8 cellular contexts compared by ENCODE assay signal in the genomic region with DNA sequence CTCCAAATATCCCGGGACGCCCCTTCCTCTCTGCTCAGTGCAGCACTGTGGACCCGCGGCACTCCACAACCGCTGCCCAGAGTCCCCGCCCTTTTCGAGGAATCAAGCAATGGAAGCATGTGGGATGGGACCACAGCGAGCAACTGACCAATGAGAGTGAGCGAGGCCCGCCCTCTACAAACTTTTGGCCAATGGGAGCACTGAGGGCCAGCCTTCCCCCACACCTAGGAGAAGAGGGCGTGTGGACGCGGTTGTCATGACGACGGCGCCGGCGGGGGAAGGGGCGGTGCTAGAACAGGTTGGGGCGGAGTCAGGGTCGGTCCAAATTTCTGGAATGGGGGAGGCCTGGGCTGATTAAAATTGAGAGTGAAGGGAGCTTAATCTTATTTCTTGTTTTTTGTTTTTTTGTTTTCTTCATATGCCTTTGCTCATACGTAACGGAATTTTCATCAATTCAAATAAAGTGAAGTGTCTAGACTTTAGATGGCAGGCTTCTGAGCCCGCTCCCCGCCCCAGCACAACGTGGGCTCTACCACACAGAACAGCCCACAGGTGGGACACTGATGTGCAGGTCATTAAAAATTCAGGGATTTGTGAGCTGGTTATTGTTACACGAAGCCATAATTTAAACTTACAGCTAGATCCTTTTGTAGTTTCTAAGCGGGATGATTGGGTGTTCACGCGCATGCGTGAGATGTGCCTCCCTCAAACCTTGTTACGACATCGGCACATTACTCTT. TPM values are rescaled to one million over a fixed set of nuclear protein-coding genes. Genes with fewer than 3 reads are reported as not detected.
DNase-seq lines count a peak whose midpoint lies in the region; ATAC-seq, FAIRE-seq and TF ChIP-seq lines count a peak whose summit lies in the region.

A gene (minus strand): TSS at position 84 of the 739 bp plus-strand sequence. CDS start 200 bp downstream, outside the sequence.

- ATAC-seq in A549 (peak; percentile 96 to 97), GM18867 (IDR thresholded peaks at IDR 0.05; ENCODE audit: unreplicated experiment) (peak; percentile 82), HG03439 (IDR thresholded peaks at IDR 0.05; ENCODE audit: unreplicated experiment) (peak; percentile 75)

- H3K27ac ChIP-seq in A549, result peak within 1 kb of the TSS; percentile 62 to 81

- peak within 1 kb of the TSS; percentile 64 for H3K4me3 ChIP-seq in A549

- DNase-seq in A549 (ENCODE audit: low read depth in 1 of 2, low spot score in 1 of 2), result peak; percentile 99 to 100
- DNase-seq in NCI-H460 (ENCODE audit: extremely low read depth, low read depth), result peak; percentile 98
- DNase-seq in activated CD4-positive, alpha-beta T cell treated with anti-CD3 and anti-CD28 coated beads for 24 hours (ENCODE audit: low read depth in 2 of 2), result peak; percentile 37 to 74
- DNase-seq in dermis microvascular lymphatic vessel endothelial cell (ENCODE audit: low read depth in 2 of 2), result peak; percentile 96 to 99
- DNase-seq in left kidney (ENCODE audit: low read depth, low spot score), result peak; percentile 99
- peak; percentile 48 to 66 for DNase-seq in stimulated activated CD4-positive, alpha-beta T cell treated with anti-CD3 and anti-CD28 coated beads, Interleukin-1b, Interleukin-23, amount 100 ng/mL, for 4 hours (ENCODE audit: low read depth in 2 of 2)

- POLR2A ChIA-PET in A549 (lab: Yijun Ruan, JAX), result interaction anchor here (0.6 to 2.7 kb wide), 10 partner anchors 10 to 1341 kb away, joined by 3 to 12 read pairs (median 4); a partner anchor contains a TSS

- TF ChIP-seq POLR2A in A549 (IDR thresholded peaks at IDR 0.05; ENCODE audit: low read length), result no peak

- CTCF ChIA-PET in A549 (lab: Yijun Ruan, JAX), result interaction anchor here (0.6 to 6.5 kb wide), 48 partner anchors 7 to 488 kb away, joined by 3 to 64 read pairs (median 4); a partner anchor contains a TSS

- peaks cover 10% of the 10 kb centered on the region; the same call in 1 of the 3 replicates for H3K4me1 ChIP-seq in A549

- peak; percentile 97 for FAIRE-seq in A549 (lab: Jason Lieb, UNC)

- TF ChIP-seq CTCF in A549 (IDR thresholded peaks at IDR 0.05), result no peak

- TF ChIP-seq RAD21 in A549 (conservative IDR thresholded peaks at IDR 0.05 in 1 of 2, IDR thresholded peaks at IDR 0.05 in 1 of 2), result no peak

- peak within 1 kb of the TSS; percentile 93 for H3K4me2 ChIP-seq in A549

- TF ChIP-seq EP300 in A549 (IDR thresholded peaks at IDR 0.05), result no peak

- WGBS in A549 (ENCODE audit: missing lambda C conversion rate), result 1% methylated on average over 33 of the region's 33 CpGs

- no peaks in the 10 kb centered on the region for H3K9me3 ChIP-seq in A549

TF ChIP-seq in A549, 52 proteins besides CTCF, POLR2A, EP300 and RAD21:
- TF ChIP-seq JUN (IDR thresholded peaks at IDR 0.05) (no peak), GATA3 (IDR thresholded peaks at IDR 0.05; ENCODE audit: borderline replicate concordance) (peak; percentile 87), MAZ (IDR thresholded peaks at IDR 0.05; ENCODE audit: borderline replicate concordance, low read depth, low read length) (0 out of 2 replicates have a peak, but pooled peaks have one; percentile 60), RFX5 (IDR thresholded peaks at IDR 0.05) (peak; percentile 53; the same call in 1 of the 2 replicates), CHD4 (IDR thresholded peaks at IDR 0.05; ENCODE audit: borderline replicate concordance) (no peak), CEBPB (IDR thresholded peaks at IDR 0.05) (peak in 1 of 2 experiments; percentile 79; a peak in 2 of 4 replicates), BHLHE40 (IDR thresholded peaks at IDR 0.05; ENCODE audit: low read depth, low read length) (peak; percentile 86)
- TF ChIP-seq, protein P1, sequence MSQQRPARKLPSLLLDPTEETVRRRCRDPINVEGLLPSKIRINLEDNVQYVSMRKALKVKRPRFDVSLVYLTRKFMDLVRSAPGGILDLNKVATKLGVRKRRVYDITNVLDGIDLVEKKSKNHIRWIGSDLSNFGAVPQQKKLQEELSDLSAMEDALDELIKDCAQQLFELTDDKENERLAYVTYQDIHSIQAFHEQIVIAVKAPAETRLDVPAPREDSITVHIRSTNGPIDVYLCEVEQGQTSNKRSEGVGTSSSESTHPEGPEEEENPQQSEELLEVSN (IDR thresholded peaks at IDR 0.05; ENCODE audit: borderline replicate concordance, low read depth), result peak; percentile 52; the same call in 1 of the 2 replicates
- TF ChIP-seq, protein P2, sequence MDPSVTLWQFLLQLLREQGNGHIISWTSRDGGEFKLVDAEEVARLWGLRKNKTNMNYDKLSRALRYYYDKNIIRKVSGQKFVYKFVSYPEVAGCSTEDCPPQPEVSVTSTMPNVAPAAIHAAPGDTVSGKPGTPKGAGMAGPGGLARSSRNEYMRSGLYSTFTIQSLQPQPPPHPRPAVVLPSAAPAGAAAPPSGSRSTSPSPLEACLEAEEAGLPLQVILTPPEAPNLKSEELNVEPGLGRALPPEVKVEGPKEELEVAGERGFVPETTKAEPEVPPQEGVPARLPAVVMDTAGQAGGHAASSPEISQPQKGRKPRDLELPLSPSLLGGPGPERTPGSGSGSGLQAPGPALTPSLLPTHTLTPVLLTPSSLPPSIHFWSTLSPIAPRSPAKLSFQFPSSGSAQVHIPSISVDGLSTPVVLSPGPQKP (IDR thresholded peaks at IDR 0.05; ENCODE audit: low read depth, low read length), result no peak
- TF ChIP-seq, protein P3, sequence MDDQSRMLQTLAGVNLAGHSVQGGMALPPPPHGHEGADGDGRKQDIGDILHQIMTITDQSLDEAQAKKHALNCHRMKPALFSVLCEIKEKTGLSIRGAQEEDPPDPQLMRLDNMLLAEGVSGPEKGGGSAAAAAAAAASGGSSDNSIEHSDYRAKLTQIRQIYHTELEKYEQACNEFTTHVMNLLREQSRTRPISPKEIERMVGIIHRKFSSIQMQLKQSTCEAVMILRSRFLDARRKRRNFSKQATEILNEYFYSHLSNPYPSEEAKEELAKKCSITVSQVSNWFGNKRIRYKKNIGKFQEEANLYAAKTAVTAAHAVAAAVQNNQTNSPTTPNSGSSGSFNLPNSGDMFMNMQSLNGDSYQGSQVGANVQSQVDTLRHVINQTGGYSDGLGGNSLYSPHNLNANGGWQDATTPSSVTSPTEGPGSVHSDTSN (IDR thresholded peaks at IDR 0.05), result 0 out of 2 replicates have a peak, but pooled peaks have one; percentile 23
- TF ChIP-seq, protein P4, sequence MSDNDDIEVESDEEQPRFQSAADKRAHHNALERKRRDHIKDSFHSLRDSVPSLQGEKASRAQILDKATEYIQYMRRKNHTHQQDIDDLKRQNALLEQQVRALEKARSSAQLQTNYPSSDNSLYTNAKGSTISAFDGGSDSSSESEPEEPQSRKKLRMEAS (IDR thresholded peaks at IDR 0.05), result peak; percentile 61; the same call in 1 of the 2 replicates

RNA-seq across cellular contexts. Expression of the gene that starts here (rescaled TPM):
- 3.1 and 4.0 TPM in 2 replicates for polyA plus RNA-seq in A549 (2011; rRNA removed)
- 4.2 and 4.7 TPM in 2 replicates for polyA plus RNA-seq in A549 (2012; cell fraction: cytosol; rRNA removed)
- polyA plus RNA-seq in A549 (2012; cell fraction: nucleus; rRNA removed), result 21.3 and 24.1 TPM in 2 replicates
- 3.7 to 5.4 TPM (median 5.3 TPM) in 3 replicates for polyA plus RNA-seq in A549 (2017; fragmentation: RNase III; extraction: RNeasy Plus Mini Kit Qiagen cat#74134 plus additional on column Dnase treatment)
- 2.8 and 3.4 TPM in 2 replicates for polyA minus RNA-seq in A549 (2011; rRNA and poly(A)+ RNA removed)
- total RNA-seq in NCI-H460 (2014; rRNA removed; shearing (Covaris generic)), result 7.8 and 8.9 TPM in 2 replicates
- 15.7 and 17.5 TPM in 2 replicates for polyA plus RNA-seq in NCI-H460 (2014; cell fraction: nucleus; rRNA removed)
- 0.26 and 0.38 TPM in 2 replicates for total RNA-seq in dermis microvascular lymphatic vessel endothelial cell

Comparison
In these comparisons a context has a peak if more than half of its experiments do, and no peak if none do; other contexts are left out.
1. Peak in every context shown above with its lines: DNase-seq, ATAC-seq, H3K4me3 ChIP-seq and H3K27ac ChIP-seq.
2. Peak in DNase-seq in dermis microvascular lymphatic vessel endothelial cell; RNA of the gene not detected or under 1 TPM.